8 cellular contexts compared by ENCODE assay signal in genomic region chr11:11798586-11799438, GRCh38. TPM values are rescaled to one million over a fixed set of nuclear protein-coding genes. Genes with fewer than 3 reads are reported as not detected.
DNase-seq lines count a peak whose midpoint lies in the region; ATAC-seq and TF ChIP-seq lines count a peak whose summit lies in the region.

No MANE protein-coding gene starts in this region.

- ATAC-seq in HG02885 (IDR thresholded peaks at IDR 0.05; ENCODE audit: poor library complexity, unreplicated experiment) (peak; percentile 73), omental fat pad (ENCODE audit: low FRiP score) (peak; percentile 78), GM18505 (IDR thresholded peaks at IDR 0.05; ENCODE audit: unreplicated experiment) (no peak)

- H3K36me3 ChIP-seq in Peyer's patch (no peaks in the 10 kb centered on the region), thyroid gland (no peaks in the 10 kb centered on the region)

- H3K9me3 ChIP-seq in Peyer's patch (no peaks in the 10 kb centered on the region), thyroid gland (no peaks in the 10 kb centered on the region)

- TF ChIP-seq POLR2A in Peyer's patch (IDR thresholded peaks at IDR 0.05), result no peak
- TF ChIP-seq POLR2A in thyroid gland (IDR thresholded peaks at IDR 0.05), result no peak
- TF ChIP-seq POLR2A in GM18505 (IDR thresholded peaks at IDR 0.05; ENCODE audit: borderline replicate concordance, extremely low read depth, insufficient read depth, insufficient read length), result no peak

- TF ChIP-seq CTCF in Peyer's patch (IDR thresholded peaks at IDR 0.05) (peak; percentile 74 to 94 (median 82)), omental fat pad (IDR thresholded peaks at IDR 0.05) (peak in 1 of 3 donors; percentile 54), thyroid gland (IDR thresholded peaks at IDR 0.05) (peak; percentile 65 to 87 (median 78))

- H3K4me1 ChIP-seq in Peyer's patch (no peaks in the 10 kb centered on the region), thyroid gland (no peaks in the 10 kb centered on the region)

- H3K4me3 ChIP-seq in Peyer's patch, result no peak overlapping the region
- H3K4me3 ChIP-seq in thyroid gland (replicated peaks in 1 of 3), result no peak overlapping the region

- no peak overlapping the region for H3K27ac ChIP-seq in Peyer's patch
- H3K27ac ChIP-seq in thyroid gland, result no peak overlapping the region

- 23 to 69% methylated on average over 5 of the region's 5 CpGs for WGBS in thyroid gland, 2 donors

- peak; percentile 82 for DNase-seq in GM03348 (ENCODE audit: low spot score)
- DNase-seq in Peyer's patch, result peak; percentile 77 to 95 (median 81)
- peak; percentile 85 to 88 for DNase-seq in activated T-cell treated with anti-CD3 and anti-CD28 coated beads, Interleukin-2, amount 50 U/mL, for 48 hours
- DNase-seq in fibroblast of peridontal ligament (ENCODE audit: extremely low read depth), result peak; percentile 68
- peak; percentile 91 for DNase-seq in omental fat pad (ENCODE audit: low spot score)
- peak; percentile 70 to 91 for DNase-seq in thyroid gland

- intact Hi-C loops in thyroid gland (cut with DNase I), result loop anchor here (10.0 kb wide), 1 partner anchor 246 kb away; no protein-coding TSS in a partner anchor

- H3K27me3 ChIP-seq in Peyer's patch (no peaks in the 10 kb centered on the region), thyroid gland (no peaks in the 10 kb centered on the region)

RNA-seq across cellular contexts. Expression of gene USP47, which starts 43.0 kb away (rescaled TPM):
- 100 to 1,000 TPM in 1 of 4 donors, 10 to 100 TPM in 3; 62.5 to 170 (median 66.4) TPM for total RNA-seq in Peyer's patch
- 10 to 100 TPM; 61.0 to 83.3 (median 72.8) TPM for total RNA-seq in omental fat pad
- 100 to 1,000 TPM in 1 of 4 donors, 10 to 100 TPM in 3; 85.2 to 154 (median 94.5) TPM for total RNA-seq in thyroid gland
